In genomic region chr6:158131926-158132325, GRCh38 we compare ENCODE assay signal across 8 cellular contexts. TPM values are rescaled to one million over a fixed set of nuclear protein-coding genes. Genes with fewer than 3 reads are reported as not detected.
DNase-seq lines count a peak whose midpoint lies in the region; ATAC-seq, FAIRE-seq and TF ChIP-seq lines count a peak whose summit lies in the region.

No MANE protein-coding gene starts in this region.

- H3K27me3 ChIP-seq in gastroesophageal sphincter, result no peaks in the 10 kb centered on the region

- no peak overlapping the region for H3K27ac ChIP-seq in gastroesophageal sphincter

- in situ Hi-C loops in ACHN (cut with HindIII; ENCODE audit: low pct_ligation_motif_present, low pct_unique_long_range_greater_than_20kb, low sequenced_read_pairs), result no loop called here

- no peaks in the 10 kb centered on the region for H3K4me1 ChIP-seq in gastroesophageal sphincter

- FAIRE-seq in GM12891 (lab: Jason Lieb, UNC), result peak; percentile 72

- no peak for TF ChIP-seq EP300 in gastroesophageal sphincter (IDR thresholded peaks at IDR 0.05)

- WGBS in gastroesophageal sphincter (ENCODE audit: low coverage in 1 of 2), 2 donors, result 27 to 36% methylated on average over 1 of the region's 1 CpG

- peaks cover 0 to 31% of the 10 kb centered on the region in 2 donors for H3K36me3 ChIP-seq in gastroesophageal sphincter

- TF ChIP-seq CTCF in omental fat pad (IDR thresholded peaks at IDR 0.05) (no peak), gastroesophageal sphincter (IDR thresholded peaks at IDR 0.05) (no peak)

- no peaks in the 10 kb centered on the region for H3K9me3 ChIP-seq in gastroesophageal sphincter

- no peak for ATAC-seq in omental fat pad (ENCODE audit: low FRiP score)
- ATAC-seq in gastroesophageal sphincter, result no peak

- TF ChIP-seq POLR2A in GM12891 (IDR thresholded peaks at IDR 0.05; ENCODE audit: low read depth, low read length) (no peak), gastroesophageal sphincter (IDR thresholded peaks at IDR 0.05) (no peak)

- H3K4me3 ChIP-seq in gastroesophageal sphincter, result no peak overlapping the region

- DNase-seq in ACHN, result peak; percentile 19
- peak; percentile 13 for DNase-seq in GM12891 (ENCODE audit: insufficient read length, low spot score)
- DNase-seq in NCI-H524 (lab: John Stamatoyannopoulos, UW), result peak; percentile 52 to 75
- DNase-seq in cerebellar cortex (ENCODE audit: low spot score), result peak; percentile 10
- no peak for DNase-seq in omental fat pad (ENCODE audit: low spot score)
- no peak for DNase-seq in activated CD4-positive, alpha-beta T cell treated with anti-CD3 and anti-CD28 coated beads for 1 hour
- no peak for DNase-seq in amniotic stem cell (lab: John Stamatoyannopoulos, UW)

TF ChIP-seq in GM12891, 5 proteins besides CTCF, POLR2A, EP300 and RAD21:
- TF ChIP-seq PAX5 (IDR thresholded peaks at IDR 0.05; ENCODE audit: insufficient read depth, low read length, severe bottlenecking) (no peak), TAF1 (IDR thresholded peaks at IDR 0.05; ENCODE audit: low read depth, low read length) (no peak), POLR2AphosphoS5 (IDR thresholded peaks at IDR 0.05; ENCODE audit: low read depth, low read length) (no peak), SPI1 (IDR thresholded peaks at IDR 0.05; ENCODE audit: low read depth, low read length) (no peak), POU2F2 (IDR thresholded peaks at IDR 0.05; ENCODE audit: low read depth, low read length) (no peak)

RNA-seq across cellular contexts. Expression of gene SERAC1, which starts 36.1 kb away (rescaled TPM):
- 0.27 TPM for polyA plus RNA-seq in GM12891 (2012; ENCODE audit: low read depth, missing spikeins)
- total RNA-seq in omental fat pad (1 to 10 TPM; 5.8 to 8.8 (median 7.4) TPM), gastroesophageal sphincter (10 to 100 TPM; 22.9 to 36.5 (median 27.8) TPM)

RNA-seq across cellular contexts. Expression of gene GTF2H5, which starts 36.2 kb away (rescaled TPM):
- polyA plus RNA-seq in GM12891 (2012; ENCODE audit: low read depth, missing spikeins), result 14.0 TPM
- total RNA-seq in omental fat pad (1 to 10 TPM; 2.3 to 5.6 (median 3.5) TPM), gastroesophageal sphincter (10 to 100 TPM in 2 of 4 donors, 1 to 10 TPM in 2; 7.9 to 19.4 (median 10.4) TPM)

Comparison
In these comparisons a context has a peak if more than half of its experiments do, and no peak if none do; other contexts are left out.
1. DNase-seq: peak in ACHN (single experiment), GM12891 (single experiment), NCI-H524 (2 of 2) and cerebellar cortex (single experiment); none in omental fat pad (single experiment), activated CD4-positive, alpha-beta T cell treated with anti-CD3 and anti-CD28 coated beads for 1 hour (single experiment) and amniotic stem cell (single experiment).